ENCODE assay signal across 10 cellular contexts in genomic region chr7:36283171-36283570, GRCh38.
A peak's percentile ranks its signal among the peaks of the same experiment; 100 is the strongest.
DNase-seq lines count a peak whose midpoint lies in the region; ATAC-seq and TF ChIP-seq lines count a peak whose summit lies in the region.
"Had no signal": no experiment of that assay in that cellular context is flagged by ENCODE, and none has a peak within 500 bp of the region (broad histone marks: within the 10 kb centered on the region; RNA-seq: fewer than 3 reads in every experiment).

No MANE protein-coding gene starts in this region.

- H3K27ac ChIP-seq in angular gyrus (ENCODE audit: low read depth, low read length) (peak overlapping the region; percentile 13), trophoblast cell (ENCODE audit: low read depth, low read length) (no peak overlapping the region)

- H2BK12ac ChIP-seq in trophoblast cell (ENCODE audit: low read length) = peak overlapping the region; percentile 38

- no CpG with 5 or more reads among the region's 9 CpGs for WGBS in trophoblast cell (ENCODE audit: extremely low coverage, insufficient coverage, insufficient read length)
- 84 to 93% methylated on average over 9 of the region's 9 CpGs for WGBS in lower leg skin, 2 donors

- H2AK5ac ChIP-seq in trophoblast cell (ENCODE audit: low read length) = no peak overlapping the region

- H3K4me2 ChIP-seq in trophoblast cell (ENCODE audit: low read length) = no peak overlapping the region

- peaks cover 0 to 5% (median 2%) of the 10 kb centered on the region in 3 donors for H3K27me3 Mint-ChIP-seq in CD14-positive monocyte (ENCODE audit: low read depth in 3 of 3)

- H3K23ac ChIP-seq in trophoblast cell (ENCODE audit: low read length) = no peak overlapping the region

- peaks cover 81% of the 10 kb centered on the region for H3K4me1 Mint-ChIP-seq in CD14-positive monocyte

- no peak overlapping the region for H2BK5ac ChIP-seq in trophoblast cell (ENCODE audit: low read depth, low read length, poor library complexity)

- H3K9ac ChIP-seq in trophoblast cell (ENCODE audit: low read length) = no peak overlapping the region

- DNase-seq in CD14-positive monocyte (ENCODE audit: low spot score) (no peak), trophoblast cell (no peak), lower leg skin (ENCODE audit: low spot score in 2 of 2) (no peak), HAP-1 (ENCODE audit: low spot score in 2 of 2) (no peak), inferior parietal cortex (ENCODE audit: extremely low spot score) (no peak)
- DNase-seq: NCI-H1417 had no signal

- peak overlapping the region; percentile 30 for H4K91ac ChIP-seq in trophoblast cell (ENCODE audit: low read depth, low read length)

- H3K4me3 Mint-ChIP-seq in CD14-positive monocyte = peak overlapping the region; percentile 11 to 39

- ATAC-seq in HG03064 (IDR thresholded peaks at IDR 0.05; ENCODE audit: low read depth, unreplicated experiment) (peak; percentile 3), esophagus mucosa (no peak)
- ATAC-seq: HepG2 had no signal

- H4K8ac ChIP-seq in trophoblast cell (ENCODE audit: low read depth, low read length) = no peak overlapping the region

- H3K9me3 Mint-ChIP-seq in CD14-positive monocyte = no peaks in the 10 kb centered on the region

- H3K79me1 ChIP-seq in trophoblast cell (ENCODE audit: low read length) = peaks cover 15% of the 10 kb centered on the region

- H3K36me3 ChIP-seq in trophoblast cell (ENCODE audit: control insufficient read depth in 1 of 2, insufficient read depth in 2 of 2, low read length in 2 of 2) (no peaks in the 10 kb centered on the region), HAP-1 (replicated peaks) (no peaks in the 10 kb centered on the region)

- H2BK120ac ChIP-seq in trophoblast cell (ENCODE audit: insufficient read depth, low read length, poor library complexity) = peak overlapping the region; percentile 4

- H3K9me3 ChIP-seq in trophoblast cell (ENCODE audit: insufficient read depth, low read depth, low read length) = no peaks in the 10 kb centered on the region
- H3K9me3 ChIP-seq in HAP-1 = no peaks in the 10 kb centered on the region

- H3K4me1 ChIP-seq in trophoblast cell (ENCODE audit: control insufficient read depth in 1 of 2, insufficient read depth in 2 of 2, low read length in 2 of 2) = peaks cover 31 to 45% of the 10 kb centered on the region in 2 experiments
- H3K4me1 ChIP-seq in HAP-1 = peaks cover 11% of the 10 kb centered on the region

- peak overlapping the region; percentile 38 for H3K14ac ChIP-seq in trophoblast cell (ENCODE audit: low read length)

- TF ChIP-seq CTCF in CD14-positive monocyte (IDR thresholded peaks at IDR 0.05) = no peak
- TF ChIP-seq CTCF in lower leg skin (IDR thresholded peaks at IDR 0.05) = no peak

- TF ChIP-seq POLR2A in lower leg skin (IDR thresholded peaks at IDR 0.05) = no peak

- H3K4ac ChIP-seq in trophoblast cell (ENCODE audit: low read depth, low read length) = no peak overlapping the region

- H3K27ac Mint-ChIP-seq in CD14-positive monocyte = peak overlapping the region; percentile 96 to 99 (median 98)

- H3K4me3 ChIP-seq in trophoblast cell (ENCODE audit: low read depth, low read length) = no peak overlapping the region
- H3K4me3 ChIP-seq in lower leg skin (ENCODE audit: low read depth, poor library complexity, severe bottlenecking) = no peak overlapping the region
- no peak overlapping the region for H3K4me3 ChIP-seq in HAP-1

- peaks cover 2% of the 10 kb centered on the region for H3K79me2 ChIP-seq in trophoblast cell (ENCODE audit: control insufficient read depth, insufficient read depth, low read length, poor library complexity)

- peaks cover 22 to 35% of the 10 kb centered on the region in 2 donors for H3K36me3 Mint-ChIP-seq in CD14-positive monocyte

- H3K27me3 ChIP-seq in trophoblast cell (ENCODE audit: insufficient read depth, low read length) (no peaks in the 10 kb centered on the region), HAP-1 (ENCODE audit: low read depth) (no peaks in the 10 kb centered on the region)

- no peak overlapping the region for H4K12ac ChIP-seq in trophoblast cell (ENCODE audit: low read depth, low read length)

- in situ Hi-C loops in HAP-1 (cut with MboI; ENCODE audit: low sequenced_read_pairs) = no loop called here

- intact Hi-C loops in CD14-positive monocyte (cut with micrococcal nuclease) = loop anchor here in 1 of 2 donors (1.0 to 5.0 kb wide), 2 partner anchors 76 to 92 kb away; no protein-coding TSS in a partner anchor
- intact Hi-C loops in lower leg skin (cut with DNase I; ENCODE audit: low total_unique reads) = loop anchor here (10.0 kb wide), 1 partner anchor 98 kb away; no protein-coding TSS in a partner anchor

- no peak overlapping the region for H2AFZ ChIP-seq in trophoblast cell (ENCODE audit: insufficient read depth, low read length, poor library complexity)

- H3K18ac ChIP-seq in trophoblast cell (ENCODE audit: low read length) = peak overlapping the region; percentile 47
